In the genomic region with DNA sequence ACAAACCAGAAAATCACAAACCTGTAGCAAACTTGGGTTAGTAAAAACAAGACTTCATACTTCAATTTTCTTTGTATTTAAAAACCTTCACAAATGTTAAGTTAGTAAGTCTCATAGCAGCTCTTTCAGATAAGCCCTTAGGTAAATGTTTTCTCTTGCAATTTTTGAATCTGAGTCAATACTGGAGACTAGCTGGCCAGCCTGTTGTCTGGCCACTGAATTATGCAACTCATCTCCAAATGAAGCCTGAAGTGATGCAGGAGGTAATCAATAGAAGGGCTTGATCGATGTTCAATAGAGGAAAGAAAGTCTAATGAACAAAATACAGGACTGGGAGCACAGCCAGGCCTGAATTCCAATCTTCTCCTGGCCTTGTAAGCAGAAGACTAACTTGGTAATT, we compare ENCODE assay signal across 24 cellular contexts.
A peak's percentile ranks its signal among the peaks of the same experiment; 100 is the strongest.
DNase-seq lines count a peak whose midpoint lies in the region; ATAC-seq, FAIRE-seq and TF ChIP-seq lines count a peak whose summit lies in the region.
"Had no signal": no experiment of that assay in that cellular context is flagged by ENCODE, and none has a peak within 500 bp of the region (broad histone marks: within the 10 kb centered on the region; RNA-seq: fewer than 3 reads in every experiment).

No MANE protein-coding gene starts in this region.

- H2AFZ ChIP-seq in astrocyte (ENCODE audit: low read depth, low read length), result no peak overlapping the region
- H2AFZ ChIP-seq: PC-9 had no signal

- H3K27ac Mint-ChIP-seq in astrocyte (ENCODE audit: unreplicated experiment), result no peak overlapping the region
- no peak overlapping the region for H3K27ac Mint-ChIP-seq in stimulated activated naive B cell treated with anti-CD40 and anti-IgM and Interleukin-4, amounts not matched to agents 10 μg/mL and 1 μg/mL and 100 μg/mL, for 72 hours
- H3K27ac Mint-ChIP-seq: CD4-positive, CD25-positive, alpha-beta regulatory T cell had no signal

- ATAC-seq in stimulated activated naive B cell treated with anti-CD40 and anti-IgM and Interleukin-4, amounts not matched to agents 10 μg/mL and 1 μg/mL and 100 μg/mL, for 72 hours (replicated peaks), result no peak
- ATAC-seq: GM12878 had no signal

- no peak for TF ChIP-seq POLR2A in erythroblast (IDR thresholded peaks at IDR 0.05; ENCODE audit: low read length)

- FAIRE-seq in astrocyte (lab: Jason Lieb, UNC), result no peak
- FAIRE-seq: GM12878, H1 had no signal

- TF ChIP-seq CTCF in astrocyte (IDR thresholded peaks at IDR 0.05; ENCODE audit: insufficient read depth, low read depth, low read length), result no peak
- TF ChIP-seq CTCF in fibroblast of villous mesenchyme (IDR thresholded peaks at IDR 0.05; ENCODE audit: insufficient read depth, low read depth, low read length), result no peak

- peaks cover 4% of the 10 kb centered on the region for H3K4me1 ChIP-seq in astrocyte (ENCODE audit: insufficient read depth, low read length)
- H3K4me1 ChIP-seq: BE2C had no signal

- H4K20me1 ChIP-seq in astrocyte (ENCODE audit: insufficient read depth, low read length), result no peaks in the 10 kb centered on the region

- H3K4me1 Mint-ChIP-seq in astrocyte (ENCODE audit: low read depth, unreplicated experiment), result peaks cover 15% of the 10 kb centered on the region
- no peaks in the 10 kb centered on the region for H3K4me1 Mint-ChIP-seq in stimulated activated naive B cell treated with anti-CD40 and anti-IgM and Interleukin-4, amounts not matched to agents 10 μg/mL and 1 μg/mL and 100 μg/mL, for 72 hours
- H3K4me1 Mint-ChIP-seq: CD4-positive, CD25-positive, alpha-beta regulatory T cell had no signal

- H3K27ac ChIP-seq in astrocyte (ENCODE audit: low read depth, low read length), result peak overlapping the region; percentile 21
- H3K27ac ChIP-seq: 22Rv1, PC-9, RWPE1 had no signal

- no peak overlapping the region for H3K9ac ChIP-seq in astrocyte (ENCODE audit: low read length)

- no peaks in the 10 kb centered on the region for H3K9me3 Mint-ChIP-seq in astrocyte (ENCODE audit: unreplicated experiment)
- peaks cover 0 to 2% of the 10 kb centered on the region in 2 donors for H3K9me3 Mint-ChIP-seq in stimulated activated naive B cell treated with anti-CD40 and anti-IgM and Interleukin-4, amounts not matched to agents 10 μg/mL and 1 μg/mL and 100 μg/mL, for 72 hours

- no peak overlapping the region for H3K4me3 Mint-ChIP-seq in astrocyte (ENCODE audit: unreplicated experiment)
- H3K4me3 Mint-ChIP-seq in stimulated activated naive B cell treated with anti-CD40 and anti-IgM and Interleukin-4, amounts not matched to agents 10 μg/mL and 1 μg/mL and 100 μg/mL, for 72 hours, result no peak overlapping the region
- H3K4me3 Mint-ChIP-seq: CD4-positive, CD25-positive, alpha-beta regulatory T cell had no signal

- H3K4me3 ChIP-seq in astrocyte (ENCODE audit: insufficient read depth, low read depth, low read length) (no peak overlapping the region), fibroblast of villous mesenchyme (ENCODE audit: low read depth, low read length) (no peak overlapping the region)
- H3K4me3 ChIP-seq: GM12878, PC-9 had no signal

- no peaks in the 10 kb centered on the region for H3K36me3 ChIP-seq in astrocyte (ENCODE audit: insufficient read depth, low read length)
- H3K36me3 ChIP-seq: BE2C had no signal

- H3K27me3 ChIP-seq in astrocyte (ENCODE audit: insufficient read depth, low read length), result no peaks in the 10 kb centered on the region
- H3K27me3 ChIP-seq: BE2C had no signal

- DNase-seq in NCI-H146 (lab: John Stamatoyannopoulos, UW) (peak; percentile 4), NCI-H146 treated with DMSO at 0.1 percent for 48 hours (lab: John Stamatoyannopoulos, UW; ENCODE audit: unreplicated experiment) (no peak), astrocyte (ENCODE audit: low read depth) (peak; percentile 57), fibroblast of villous mesenchyme (ENCODE audit: low read depth) (peak; percentile 12), erythroblast (lab: John Stamatoyannopoulos, UW) (no peak), SK-N-DZ (ENCODE audit: low spot score) (no peak)
- DNase-seq in stimulated activated naive B cell treated with anti-CD40 and anti-IgM and Interleukin-4, amounts not matched to agents 10 μg/mL and 1 μg/mL and 100 μg/mL, for 72 hours, result no peak
- no peak for DNase-seq in activated CD4-positive, alpha-beta T cell treated with anti-CD3 and anti-CD28 coated beads for 4 hours
- DNase-seq: BE2C; CD4-positive, CD25-positive, alpha-beta regulatory T cell; COR-L47; DMS 273 treated with DMSO at 0.1 percent for 48 hours; GF-D8; KBM-7; NCI-H1105 treated with DMSO at 0.1 percent for 48 hours; NCI-H187 treated with DMSO at 0.1 percent for 48 hours; NCI-H345; NCI-H524 treated with DMSO at 0.1 percent for 48 hours; PC-9; SIG-M5 had no signal

- H3K36me3 Mint-ChIP-seq in astrocyte (ENCODE audit: low read depth, unreplicated experiment), result no peaks in the 10 kb centered on the region
- no peaks in the 10 kb centered on the region for H3K36me3 Mint-ChIP-seq in stimulated activated naive B cell treated with anti-CD40 and anti-IgM and Interleukin-4, amounts not matched to agents 10 μg/mL and 1 μg/mL and 100 μg/mL, for 72 hours
- H3K36me3 Mint-ChIP-seq: CD4-positive, CD25-positive, alpha-beta regulatory T cell had no signal

- no peaks in the 10 kb centered on the region for H3K27me3 Mint-ChIP-seq in astrocyte (ENCODE audit: low read depth, unreplicated experiment)
- no peaks in the 10 kb centered on the region for H3K27me3 Mint-ChIP-seq in stimulated activated naive B cell treated with anti-CD40 and anti-IgM and Interleukin-4, amounts not matched to agents 10 μg/mL and 1 μg/mL and 100 μg/mL, for 72 hours

- H3K4me2 ChIP-seq in astrocyte (ENCODE audit: low read length), result no peak overlapping the region
- H3K4me2 ChIP-seq: PC-9 had no signal

- no peaks in the 10 kb centered on the region for H3K9me3 ChIP-seq in astrocyte (ENCODE audit: insufficient read depth, low read depth, low read length)
- H3K9me3 ChIP-seq: BE2C had no signal

- H3K79me2 ChIP-seq in astrocyte (ENCODE audit: insufficient read depth, low read length), result no peaks in the 10 kb centered on the region

Comparison
In these comparisons a context has a peak if more than half of its experiments do, and no peak if none do; other contexts are left out.
1. DNase-seq: peak in NCI-H146 (single experiment), astrocyte (single experiment) and fibroblast of villous mesenchyme (single experiment); none in NCI-H146 treated with DMSO at 0.1 percent for 48 hours (single experiment), erythroblast (0 of 2), stimulated activated naive B cell treated with anti-CD40 and anti-IgM and Interleukin-4, amounts not matched to agents 10 μg/mL and 1 μg/mL and 100 μg/mL, for 72 hours (single experiment), SK-N-DZ (single experiment) and activated CD4-positive, alpha-beta T cell treated with anti-CD3 and anti-CD28 coated beads for 4 hours (0 of 2).